In the genomic region with DNA sequence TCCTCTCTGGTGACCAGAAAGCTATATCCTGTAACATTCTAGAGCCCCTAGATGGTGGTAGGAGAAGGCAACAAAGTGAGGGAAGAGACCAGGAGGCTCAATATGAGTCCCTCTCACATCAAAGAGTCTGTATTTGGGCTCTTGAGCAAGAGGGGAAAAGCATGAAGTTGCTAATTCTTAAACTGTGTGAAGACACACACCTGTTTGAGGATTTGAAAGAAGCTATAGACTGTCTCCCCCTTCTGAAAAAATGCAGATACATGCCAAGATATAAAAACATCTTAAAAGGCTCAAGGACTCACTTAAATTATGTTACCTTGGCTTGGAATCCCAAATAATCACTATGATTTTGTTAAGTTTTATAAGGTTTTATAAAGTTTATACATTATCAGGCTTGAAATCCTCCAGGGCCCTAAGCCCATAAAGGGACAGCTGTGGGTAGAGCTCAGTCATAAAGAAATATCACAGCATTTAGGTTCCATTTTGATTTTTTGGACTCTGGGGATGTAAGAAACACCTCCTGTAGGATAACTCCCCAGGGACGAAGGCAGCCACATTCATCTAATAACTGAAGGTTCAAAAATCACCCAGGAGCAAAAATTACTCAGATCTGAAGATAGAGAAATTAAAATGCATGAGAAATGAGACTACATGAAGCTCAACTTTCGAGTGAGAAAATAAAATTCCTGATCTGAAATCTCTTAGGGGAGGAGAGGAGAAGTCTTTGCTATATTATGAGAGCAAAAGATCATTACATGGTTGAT, we compare ENCODE assay signal across 18 cellular contexts.
A peak's percentile ranks its signal among the peaks of the same experiment; 100 is the strongest.
DNase-seq lines count a peak whose midpoint lies in the region; ATAC-seq and TF ChIP-seq lines count a peak whose summit lies in the region.
"Had no signal": no experiment of that assay in that cellular context is flagged by ENCODE, and none has a peak within 500 bp of the region (broad histone marks: within the 10 kb centered on the region; RNA-seq: fewer than 3 reads in every experiment).

No MANE protein-coding gene starts in this region.

- TF ChIP-seq CTCF in GM06990 (IDR thresholded peaks at IDR 0.05; ENCODE audit: insufficient read depth, low read length, poor library complexity, severe bottlenecking), result peak; percentile 11
- no peak for TF ChIP-seq CTCF in colonic mucosa (IDR thresholded peaks at IDR 0.05)
- TF ChIP-seq CTCF in heart right ventricle (IDR thresholded peaks at IDR 0.05), result no peak

- H3K4me3 ChIP-seq in GM06990 (replicated peaks; ENCODE audit: low read depth, low read length), result no peak overlapping the region
- no peak overlapping the region for H3K4me3 ChIP-seq in colonic mucosa
- H3K4me3 ChIP-seq in heart right ventricle, result no peak overlapping the region

- H3K4me1 ChIP-seq in colonic mucosa, result no peaks in the 10 kb centered on the region
- peaks cover 0 to 10% (median 6%) of the 10 kb centered on the region in 9 donors for H3K4me1 ChIP-seq in heart right ventricle

- no peak overlapping the region for H3K9ac ChIP-seq in colonic mucosa (ENCODE audit: low read depth in 2 of 2, low read length in 2 of 2)

- ATAC-seq in GM18520 (IDR thresholded peaks at IDR 0.05; ENCODE audit: unreplicated experiment) (peak; percentile 36), HG02981 (IDR thresholded peaks at IDR 0.05; ENCODE audit: unreplicated experiment) (peak; percentile 39), heart right ventricle (no peak), GM19452 (IDR thresholded peaks at IDR 0.05; ENCODE audit: unreplicated experiment) (no peak)

- no peaks in the 10 kb centered on the region for H3K9me3 ChIP-seq in colonic mucosa
- H3K9me3 ChIP-seq in heart right ventricle, result peaks cover 0 to 4% (median 0%) of the 10 kb centered on the region in 11 donors

- no peaks in the 10 kb centered on the region for H3K36me3 ChIP-seq in GM06990 (ENCODE audit: control insufficient read depth, insufficient read depth, low read length)
- H3K36me3 ChIP-seq in colonic mucosa, result no peaks in the 10 kb centered on the region
- H3K36me3 ChIP-seq in heart right ventricle, result no peaks in the 10 kb centered on the region

- no peak for DNase-seq in GM06990 (ENCODE audit: extremely low read depth, insufficient read length)
- peak; percentile 4 for DNase-seq in colonic mucosa
- no peak for DNase-seq in heart right ventricle
- DNase-seq in cerebellum (ENCODE audit: low spot score), result no peak
- no peak for DNase-seq in CD1c-positive myeloid dendritic cell (ENCODE audit: extremely low spot score)
- DNase-seq: AML-193; CD4-positive, alpha-beta T cell; DND-41; GF-D8; HFFc6; MV-4-11; NCI-H1436; NCI-H2029 treated with DMSO at 0.1 percent for 48 hours; NCI-H82; SIG-M5 had no signal

- H3K27ac ChIP-seq in colonic mucosa (no peak overlapping the region), heart right ventricle (no peak overlapping the region)

- intact Hi-C loops in colonic mucosa (cut with DNase I) (loop anchor here (10.0 kb wide), 1 partner anchor 163 kb away; no protein-coding TSS in a partner anchor), heart right ventricle (cut with DNase I) (loop anchor here in 3 of 10 donors (5.0 to 10.0 kb wide), 3 partner anchors 173 to 877 kb away; partner anchors contain the start of gene PELI1 (in 2 of the 3))

- 94 to 96% methylated on average over 2 of the region's 2 CpGs for WGBS in heart right ventricle, 2 donors

- H3K27me3 ChIP-seq in GM06990 (replicated peaks; ENCODE audit: control insufficient read depth, insufficient read depth, low read length) (no peaks in the 10 kb centered on the region; the same call in 1 of the 2 replicates), colonic mucosa (no peaks in the 10 kb centered on the region), heart right ventricle (peaks cover 0 to 4% (median 0%) of the 10 kb centered on the region in 7 donors)

Comparison
In these comparisons a context has a peak if more than half of its experiments do, and no peak if none do; other contexts are left out.
1. ATAC-seq: peak in GM18520 (single experiment) and HG02981 (single experiment); none in heart right ventricle (0 of 8) and GM19452 (single experiment).